Comparison of ENCODE assay signal across 8 cellular contexts in the genomic region with DNA sequence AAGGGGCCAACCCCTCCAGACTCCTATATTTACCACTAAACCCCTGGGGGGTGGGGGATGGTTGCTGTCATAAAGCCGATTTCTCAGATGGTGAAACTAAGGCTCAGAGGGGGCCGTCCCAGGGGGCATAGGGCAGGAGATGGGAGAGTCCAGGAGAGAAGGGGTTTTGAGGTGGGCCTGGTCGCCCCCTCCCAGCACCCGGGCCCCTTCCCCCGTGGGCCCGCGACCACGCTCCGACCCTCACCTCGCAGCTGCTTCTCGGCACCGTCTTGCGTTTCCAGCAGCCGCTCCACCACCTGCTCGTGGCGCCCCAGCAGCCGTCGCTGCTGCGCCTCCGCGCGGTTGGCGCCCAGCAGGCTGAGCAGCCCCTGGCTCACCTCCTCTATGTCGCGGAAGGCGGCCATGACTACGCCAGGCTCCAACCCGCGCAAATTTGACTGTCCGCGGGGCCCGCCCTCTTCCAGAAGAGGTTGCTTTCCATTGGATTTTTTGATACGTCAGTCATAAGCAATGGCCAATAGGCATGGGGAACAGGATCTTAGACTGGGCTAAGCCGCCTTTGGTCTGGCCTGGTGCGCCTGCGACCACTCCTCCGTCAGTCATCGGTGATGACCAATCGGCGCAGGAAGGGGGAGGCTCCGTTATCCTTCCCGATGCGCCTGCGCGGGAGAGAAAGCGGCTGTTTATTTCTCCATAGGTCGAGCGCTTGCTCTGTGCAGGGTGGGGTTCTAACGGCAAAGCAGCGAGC. TPM values are rescaled to one million over a fixed set of nuclear protein-coding genes. Genes with fewer than 3 reads are reported as not detected.
DNase-seq lines count a peak whose midpoint lies in the region; ATAC-seq and TF ChIP-seq lines count a peak whose summit lies in the region.

A gene with protein sequence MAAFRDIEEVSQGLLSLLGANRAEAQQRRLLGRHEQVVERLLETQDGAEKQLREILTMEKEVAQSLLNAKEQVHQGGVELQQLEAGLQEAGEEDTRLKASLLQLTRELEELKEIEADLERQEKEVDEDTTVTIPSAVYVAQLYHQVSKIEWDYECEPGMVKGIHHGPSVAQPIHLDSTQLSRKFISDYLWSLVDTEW (minus strand): TSS at position 410 of the 748 bp plus-strand sequence. CDS start 6 bp downstream, at position 404.

- peak within 1 kb of the TSS; percentile 35 for H3K27ac ChIP-seq in PC-3 (ENCODE audit: low read length)

- ATAC-seq in GM21576 (IDR thresholded peaks at IDR 0.05; ENCODE audit: unreplicated experiment) (peak; percentile 96), PC-3 (peak; percentile 94)

- peak within 1 kb of the TSS; percentile 94 for H3K4me3 ChIP-seq in PC-3 (ENCODE audit: low read length)
- peak within 1 kb of the TSS; percentile 67 for H3K4me3 ChIP-seq in epithelial cell of proximal tubule (ENCODE audit: low read depth, low read length)

- no peak for TF ChIP-seq RAD21 in Ishikawa (IDR thresholded peaks at IDR 0.05; ENCODE audit: low read depth)

- DNase-seq in DMS114 treated with DMSO at 0.1 percent for 48 hours (lab: John Stamatoyannopoulos, UW; ENCODE audit: unreplicated experiment) (peak; percentile 90), PC-3 (peak; percentile 99), activated T-cell treated with anti-CD3 and anti-CD28 coated beads for 48 hours (ENCODE audit: low read depth) (peak; percentile 88), epithelial cell of proximal tubule (ENCODE audit: low read depth) (peak; percentile 87), mucosa of gallbladder (ENCODE audit: low spot score) (peak; percentile 96)
- peak; percentile 77 to 82 for DNase-seq in stimulated activated CD8-positive, alpha-beta memory T cell treated with anti-CD3 and anti-CD28 coated beads, Interleukin-4, amount 100 ng/mL, for 4 hours (ENCODE audit: low read depth in 2 of 2, low spot score in 1 of 2)

- H4K20me1 ChIP-seq in PC-3 (ENCODE audit: low read length): no peaks in the 10 kb centered on the region

- H3K4me2 ChIP-seq in PC-3 (ENCODE audit: low read length): peak within 1 kb of the TSS; percentile 89

- TF ChIP-seq EP300 in Ishikawa (IDR thresholded peaks at IDR 0.05; ENCODE audit: borderline replicate concordance): 0 out of 2 replicates have a peak, but pooled peaks have one; percentile 9

- H2AFZ ChIP-seq in PC-3 (ENCODE audit: low read length): peak within 1 kb of the TSS; percentile 75

- POLR2A ChIA-PET in PC-3 (lab: Charles Lee; ENCODE audit: unreplicated experiment): no interaction called here

- H3K27me3 ChIP-seq in PC-3 (ENCODE audit: low read length): no peaks in the 10 kb centered on the region

- H3K9ac ChIP-seq in PC-3 (ENCODE audit: low read length): peak within 1 kb of the TSS; percentile 95

- H3K4me1 ChIP-seq in PC-3 (ENCODE audit: insufficient read depth, low read length): peaks cover 28% of the 10 kb centered on the region

- BruUV-seq in PC-3 (replicated peaks; lab: Mats Ljungman, UMichigan): no TSS peak

- CTCF ChIA-PET in PC-3 (lab: Charles Lee): no interaction called here

- no peaks in the 10 kb centered on the region for H3K9me2 ChIP-seq in PC-3 (replicated peaks; ENCODE audit: low read length)

- H3K36me3 ChIP-seq in PC-3 (ENCODE audit: low read depth, low read length): peaks cover 5% of the 10 kb centered on the region; the same call in 1 of the 2 replicates

- H3K79me2 ChIP-seq in PC-3 (ENCODE audit: low read length): peaks cover 47% of the 10 kb centered on the region

- TF ChIP-seq CTCF in PC-3 (conservative IDR thresholded peaks at IDR 0.05; ENCODE audit: low read depth, low read length) (no peak), epithelial cell of proximal tubule (conservative IDR thresholded peaks at IDR 0.05; ENCODE audit: low read depth, low read length) (no peak)

- intact Hi-C loops in PC-3 (cut with micrococcal nuclease): loop anchor here (1.0 kb wide), 2 partner anchors 12 to 16 kb away; no protein-coding TSS in a partner anchor

- no peaks in the 10 kb centered on the region for H3K9me3 ChIP-seq in PC-3 (ENCODE audit: low read length)

- H3F3A ChIP-seq in PC-3 (ENCODE audit: low read length, unreplicated experiment): no peaks in the 10 kb centered on the region

TF ChIP-seq in Ishikawa, 13 proteins besides CTCF, POLR2A, EP300 and RAD21:
- TF ChIP-seq CEBPB (IDR thresholded peaks at IDR 0.05) (no peak), TCF12 (IDR thresholded peaks at IDR 0.05; ENCODE audit: low read depth) (peak; percentile 61), TAF1 (IDR thresholded peaks at IDR 0.05; ENCODE audit: low read depth) (peak; percentile 97), YY1 (IDR thresholded peaks at IDR 0.05; ENCODE audit: low read depth) (peak; percentile 96), CREB1 (IDR thresholded peaks at IDR 0.05; ENCODE audit: low read depth) (0 out of 2 replicates have a peak, but pooled peaks have one; percentile 20), ZBTB7A (IDR thresholded peaks at IDR 0.05; ENCODE audit: low read depth) (peak; percentile 91; the same call in 1 of the 2 replicates)
- TF ChIP-seq, protein P1, sequence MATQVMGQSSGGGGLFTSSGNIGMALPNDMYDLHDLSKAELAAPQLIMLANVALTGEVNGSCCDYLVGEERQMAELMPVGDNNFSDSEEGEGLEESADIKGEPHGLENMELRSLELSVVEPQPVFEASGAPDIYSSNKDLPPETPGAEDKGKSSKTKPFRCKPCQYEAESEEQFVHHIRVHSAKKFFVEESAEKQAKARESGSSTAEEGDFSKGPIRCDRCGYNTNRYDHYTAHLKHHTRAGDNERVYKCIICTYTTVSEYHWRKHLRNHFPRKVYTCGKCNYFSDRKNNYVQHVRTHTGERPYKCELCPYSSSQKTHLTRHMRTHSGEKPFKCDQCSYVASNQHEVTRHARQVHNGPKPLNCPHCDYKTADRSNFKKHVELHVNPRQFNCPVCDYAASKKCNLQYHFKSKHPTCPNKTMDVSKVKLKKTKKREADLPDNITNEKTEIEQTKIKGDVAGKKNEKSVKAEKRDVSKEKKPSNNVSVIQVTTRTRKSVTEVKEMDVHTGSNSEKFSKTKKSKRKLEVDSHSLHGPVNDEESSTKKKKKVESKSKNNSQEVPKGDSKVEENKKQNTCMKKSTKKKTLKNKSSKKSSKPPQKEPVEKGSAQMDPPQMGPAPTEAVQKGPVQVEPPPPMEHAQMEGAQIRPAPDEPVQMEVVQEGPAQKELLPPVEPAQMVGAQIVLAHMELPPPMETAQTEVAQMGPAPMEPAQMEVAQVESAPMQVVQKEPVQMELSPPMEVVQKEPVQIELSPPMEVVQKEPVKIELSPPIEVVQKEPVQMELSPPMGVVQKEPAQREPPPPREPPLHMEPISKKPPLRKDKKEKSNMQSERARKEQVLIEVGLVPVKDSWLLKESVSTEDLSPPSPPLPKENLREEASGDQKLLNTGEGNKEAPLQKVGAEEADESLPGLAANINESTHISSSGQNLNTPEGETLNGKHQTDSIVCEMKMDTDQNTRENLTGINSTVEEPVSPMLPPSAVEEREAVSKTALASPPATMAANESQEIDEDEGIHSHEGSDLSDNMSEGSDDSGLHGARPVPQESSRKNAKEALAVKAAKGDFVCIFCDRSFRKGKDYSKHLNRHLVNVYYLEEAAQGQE (IDR thresholded peaks at IDR 0.05; ENCODE audit: low read depth): no peak
- TF ChIP-seq, protein P2, sequence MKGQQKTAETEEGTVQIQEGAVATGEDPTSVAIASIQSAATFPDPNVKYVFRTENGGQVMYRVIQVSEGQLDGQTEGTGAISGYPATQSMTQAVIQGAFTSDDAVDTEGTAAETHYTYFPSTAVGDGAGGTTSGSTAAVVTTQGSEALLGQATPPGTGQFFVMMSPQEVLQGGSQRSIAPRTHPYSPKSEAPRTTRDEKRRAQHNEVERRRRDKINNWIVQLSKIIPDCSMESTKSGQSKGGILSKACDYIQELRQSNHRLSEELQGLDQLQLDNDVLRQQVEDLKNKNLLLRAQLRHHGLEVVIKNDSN (IDR thresholded peaks at IDR 0.05): no peak
- TF ChIP-seq, protein P3, sequence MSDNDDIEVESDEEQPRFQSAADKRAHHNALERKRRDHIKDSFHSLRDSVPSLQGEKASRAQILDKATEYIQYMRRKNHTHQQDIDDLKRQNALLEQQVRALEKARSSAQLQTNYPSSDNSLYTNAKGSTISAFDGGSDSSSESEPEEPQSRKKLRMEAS (IDR thresholded peaks at IDR 0.05): peak; percentile 56; the same call in 1 of the 2 replicates

RNA-seq across cellular contexts. Expression of the gene that starts here (rescaled TPM):
- 136 and 142 TPM in 2 replicates for total RNA-seq in PC-3 (2014; rRNA removed)
- total RNA-seq in epithelial cell of proximal tubule: 33.0 and 76.1 TPM in 2 replicates
- 2.1 TPM for total RNA-seq in mucosa of gallbladder

Comparison
In these comparisons a context has a peak if more than half of its experiments do, and no peak if none do; other contexts are left out.
1. Peak in every context shown above with its lines: DNase-seq, ATAC-seq, H3K4me3 ChIP-seq and H3K27ac ChIP-seq.
2. RNA of the gene that starts here (total RNA-seq): 136 to 142 TPM in PC-3 and 33.0 to 76.1 TPM in epithelial cell of proximal tubule; 2.1 TPM in mucosa of gallbladder (single experiment); every median in the first group is over 10 times any median in the second.